Comparison of ENCODE assay signal across 13 cellular contexts in the genomic region with DNA sequence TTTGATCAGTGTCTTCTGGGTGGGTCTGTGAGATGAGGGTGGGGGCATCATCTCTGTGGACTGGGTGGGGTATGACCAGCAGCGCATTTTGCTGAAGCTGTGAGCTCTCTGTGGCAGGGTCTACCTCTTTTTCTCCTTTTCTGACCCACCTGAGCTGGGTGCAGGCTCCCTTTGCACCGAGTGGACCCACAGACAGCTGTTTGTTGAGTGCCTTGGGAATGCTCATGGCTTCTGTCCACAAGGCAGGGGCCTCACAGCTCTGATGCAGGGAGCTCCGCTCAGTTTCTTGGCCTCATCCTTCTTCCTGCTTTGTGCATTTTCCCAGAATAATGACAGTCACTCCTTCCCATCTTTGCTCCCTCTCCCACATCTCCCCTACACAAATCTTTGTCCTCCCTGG.
"Had no signal": no experiment of that assay in that cellular context is flagged by ENCODE, and none has a peak within 500 bp of the region (broad histone marks: within the 10 kb centered on the region; RNA-seq: fewer than 3 reads in every experiment).

No MANE protein-coding gene starts in this region.

- H3K27ac Mint-ChIP-seq: activated naive CD4-positive, alpha-beta T cell treated with anti-CD3 and anti-CD28 coated beads, Interleukin-2, amount 50 U/mL, for 24 hours; mesothelial cell of epicardium; stimulated activated naive CD8-positive, alpha-beta T cell treated with anti-CD3 and anti-CD28 coated beads, Interleukin-15, Interleukin-2, amounts not matched to agents 100 ng/mL and 50 ng/mL, for 24 hours had no signal

- H3K9me3 ChIP-seq: pancreas, SK-N-SH, transverse colon, uterus had no signal

- H3K4me3 Mint-ChIP-seq: activated naive CD4-positive, alpha-beta T cell treated with anti-CD3 and anti-CD28 coated beads, Interleukin-2, amount 50 U/mL, for 24 hours; mesothelial cell of epicardium; stimulated activated naive CD8-positive, alpha-beta T cell treated with anti-CD3 and anti-CD28 coated beads, Interleukin-15, Interleukin-2, amounts not matched to agents 100 ng/mL and 50 ng/mL, for 24 hours had no signal

- H3K4me1 ChIP-seq: pancreas, transverse colon, uterus had no signal

- H3K9ac ChIP-seq: SK-N-SH had no signal

- H3K36me3 Mint-ChIP-seq: activated naive CD4-positive, alpha-beta T cell treated with anti-CD3 and anti-CD28 coated beads, Interleukin-2, amount 50 U/mL, for 24 hours; mesothelial cell of epicardium had no signal

- H3K27ac ChIP-seq: cardiac muscle cell, pancreas, transverse colon, uterus had no signal

- H3K27me3 ChIP-seq: cardiac muscle cell, transverse colon, uterus had no signal

- H3K4me2 ChIP-seq: SK-N-SH had no signal

- H3K9me3 Mint-ChIP-seq: activated naive CD4-positive, alpha-beta T cell treated with anti-CD3 and anti-CD28 coated beads, Interleukin-2, amount 50 U/mL, for 24 hours; mesothelial cell of epicardium; stimulated activated naive CD8-positive, alpha-beta T cell treated with anti-CD3 and anti-CD28 coated beads, Interleukin-15, Interleukin-2, amounts not matched to agents 100 ng/mL and 50 ng/mL, for 24 hours had no signal

- H3K4me3 ChIP-seq: cardiac muscle cell, lung, pancreas, transverse colon, uterus had no signal

- DNase-seq: activated CD4-positive, alpha-beta T cell treated with anti-CD3 and anti-CD28 coated beads for 48 hours; activated CD4-positive, CD25-positive, alpha-beta regulatory T cell; activated CD8-positive, alpha-beta memory T cell treated with anti-CD3 and anti-CD28 coated beads for 24 hours; activated gamma-delta T cell; pancreas; transverse colon; uterus had no signal

- H3K36me3 ChIP-seq: cardiac muscle cell, pancreas, transverse colon, uterus had no signal
